ENCODE assay signal across 13 cellular contexts in genomic region chr11:9962722-9963121, GRCh38.
DNase-seq lines count a peak whose midpoint lies in the region; ATAC-seq and TF ChIP-seq lines count a peak whose summit lies in the region.
"Had no signal": no experiment of that assay in that cellular context is flagged by ENCODE, and none has a peak within 500 bp of the region (broad histone marks: within the 10 kb centered on the region; RNA-seq: fewer than 3 reads in every experiment).

No MANE protein-coding gene starts in this region.

- TF ChIP-seq CTCF in activated B cell treated with CpG ODN at 0.5 μM for 24 hours (IDR thresholded peaks at IDR 0.05) (no peak), RWPE1 (conservative IDR thresholded peaks at IDR 0.05; ENCODE audit: low read depth) (no peak)

- H3K4me3 Mint-ChIP-seq in activated B cell treated with CpG ODN at 0.5 μM for 24 hours, result no peak overlapping the region
- no peak overlapping the region for H3K4me3 Mint-ChIP-seq in activated T-helper 1 cell treated with anti-CD3 and anti-CD28 coated beads, Interleukin-12 subunit alpha, Interleukin-12 subunit beta, Interleukin-2, Interleukin-4 antibody, amounts not matched to agents 30 ng/mL and 10 ng/mL and 1 ng/mL, durations not matched to agents 14 hours and 24 hours and 36 hours

- H3K9me2 ChIP-seq in GM23248 (ENCODE audit: insufficient read depth), result no peaks in the 10 kb centered on the region

- in situ Hi-C loops in GM23248 (cut with MboI), result no loop called here

- CTCF ChIA-PET in activated B cell treated with CpG ODN at 0.5 μM for 24 hours (lab: Charles Lee), result no interaction called here
- CTCF ChIA-PET in RWPE1 (lab: Yijun Ruan, JAX), result no interaction called here

- H3K27ac Mint-ChIP-seq in activated B cell treated with CpG ODN at 0.5 μM for 24 hours, result peak overlapping the region; percentile 41
- H3K27ac Mint-ChIP-seq in activated T-helper 1 cell treated with anti-CD3 and anti-CD28 coated beads, Interleukin-12 subunit alpha, Interleukin-12 subunit beta, Interleukin-2, Interleukin-4 antibody, amounts not matched to agents 30 ng/mL and 10 ng/mL and 1 ng/mL, durations not matched to agents 14 hours and 24 hours and 36 hours, result no peak overlapping the region

- H2AFZ ChIP-seq in GM23248, result no peak overlapping the region

- H3K4me1 ChIP-seq in GM23248 (ENCODE audit: insufficient read depth), result no peaks in the 10 kb centered on the region
- H3K4me1 ChIP-seq: breast epithelium had no signal

- no peaks in the 10 kb centered on the region for H3K27me3 Mint-ChIP-seq in activated B cell treated with CpG ODN at 0.5 μM for 24 hours
- no peaks in the 10 kb centered on the region for H3K27me3 Mint-ChIP-seq in activated T-helper 1 cell treated with anti-CD3 and anti-CD28 coated beads, Interleukin-12 subunit alpha, Interleukin-12 subunit beta, Interleukin-2, Interleukin-4 antibody, amounts not matched to agents 30 ng/mL and 10 ng/mL and 1 ng/mL, durations not matched to agents 14 hours and 24 hours and 36 hours (ENCODE audit: insufficient read depth)

- no peaks in the 10 kb centered on the region for H3F3A ChIP-seq in GM23248 (ENCODE audit: insufficient read depth)

- H3K9me3 Mint-ChIP-seq in activated B cell treated with CpG ODN at 0.5 μM for 24 hours, result no peaks in the 10 kb centered on the region
- H3K9me3 Mint-ChIP-seq in activated T-helper 1 cell treated with anti-CD3 and anti-CD28 coated beads, Interleukin-12 subunit alpha, Interleukin-12 subunit beta, Interleukin-2, Interleukin-4 antibody, amounts not matched to agents 30 ng/mL and 10 ng/mL and 1 ng/mL, durations not matched to agents 14 hours and 24 hours and 36 hours, result no peaks in the 10 kb centered on the region

- ATAC-seq in GM18858 (IDR thresholded peaks at IDR 0.05; ENCODE audit: unreplicated experiment), result peak; percentile 97
- ATAC-seq in GM21447 (IDR thresholded peaks at IDR 0.05; ENCODE audit: unreplicated experiment), result peak; percentile 97
- peak; percentile 76 for ATAC-seq in HG03039 (IDR thresholded peaks at IDR 0.05; ENCODE audit: unreplicated experiment)
- peak; percentile 54 for ATAC-seq in activated B cell treated with CpG ODN at 0.5 μM for 24 hours (ENCODE audit: low read depth)
- ATAC-seq: HepG2 had no signal

- H3K4me2 ChIP-seq in GM23248 (ENCODE audit: unreplicated experiment), result no peak overlapping the region
- H3K4me2 ChIP-seq: smooth muscle cell had no signal

- intact Hi-C loops in activated B cell treated with CpG ODN at 0.5 μM for 24 hours (cut with micrococcal nuclease), result no loop called here
- intact Hi-C loops in activated T-helper 1 cell treated with anti-CD3 and anti-CD28 coated beads, Interleukin-12 subunit alpha, Interleukin-12 subunit beta, Interleukin-2, Interleukin-4 antibody, amounts not matched to agents 30 ng/mL and 10 ng/mL and 1 ng/mL, durations not matched to agents 14 hours and 24 hours and 36 hours (cut with micrococcal nuclease), result no loop called here

- no peak overlapping the region for H3K27ac ChIP-seq in RWPE1
- no peak overlapping the region for H3K27ac ChIP-seq in GM23248
- H3K27ac ChIP-seq: breast epithelium, epithelial cell of prostate had no signal

- no peak overlapping the region for H3K9ac ChIP-seq in GM23248

- POLR2A ChIA-PET in activated B cell treated with CpG ODN at 0.5 μM for 24 hours (lab: Charles Lee) (interaction anchor here (0.7 kb wide), 1 partner anchor 24 kb away, joined by 3 read pairs; no protein-coding TSS in a partner anchor), RWPE1 (lab: Yijun Ruan, JAX; ENCODE audit: low non-redundant PET) (no interaction called here)

- H3K27me3 ChIP-seq in GM23248 (replicated peaks; ENCODE audit: insufficient read depth), result no peaks in the 10 kb centered on the region
- H3K27me3 ChIP-seq: breast epithelium had no signal

- no peaks in the 10 kb centered on the region for H4K20me1 ChIP-seq in GM23248 (ENCODE audit: insufficient read depth)

- peaks cover 9% of the 10 kb centered on the region for H3K36me3 ChIP-seq in GM23248 (ENCODE audit: low read depth)
- H3K36me3 ChIP-seq: breast epithelium had no signal

- H3K79me2 ChIP-seq in GM23248 (ENCODE audit: insufficient read depth), result no peaks in the 10 kb centered on the region

- H3K4me3 ChIP-seq in GM23248, result no peak overlapping the region
- H3K4me3 ChIP-seq: breast epithelium, smooth muscle cell had no signal

- H3K36me3 Mint-ChIP-seq in activated B cell treated with CpG ODN at 0.5 μM for 24 hours (ENCODE audit: low read depth), result peaks cover 2% of the 10 kb centered on the region
- no peaks in the 10 kb centered on the region for H3K36me3 Mint-ChIP-seq in activated T-helper 1 cell treated with anti-CD3 and anti-CD28 coated beads, Interleukin-12 subunit alpha, Interleukin-12 subunit beta, Interleukin-2, Interleukin-4 antibody, amounts not matched to agents 30 ng/mL and 10 ng/mL and 1 ng/mL, durations not matched to agents 14 hours and 24 hours and 36 hours (ENCODE audit: low read depth)

- DNase-seq in activated B cell treated with CpG ODN at 0.5 μM for 24 hours (no peak), RWPE1 (ENCODE audit: low spot score) (no peak), GM23248 (no peak)
- no peak for DNase-seq in activated naive CD4-positive, alpha-beta T cell treated with Interleukin-2 at 50 U/mL for 16 hours
- no peak for DNase-seq in activated T-helper 1 cell treated with anti-CD3 and anti-CD28 coated beads, Interleukin-12 subunit alpha, Interleukin-12 subunit beta, Interleukin-2, Interleukin-4 antibody, amounts not matched to agents 30 ng/mL and 10 ng/mL and 1 ng/mL, durations not matched to agents 14 hours and 24 hours and 36 hours (ENCODE audit: low spot score)
- DNase-seq: NCI-H1930 had no signal

- peaks cover 14% of the 10 kb centered on the region for H3K4me1 Mint-ChIP-seq in activated B cell treated with CpG ODN at 0.5 μM for 24 hours
- no peaks in the 10 kb centered on the region for H3K4me1 Mint-ChIP-seq in activated T-helper 1 cell treated with anti-CD3 and anti-CD28 coated beads, Interleukin-12 subunit alpha, Interleukin-12 subunit beta, Interleukin-2, Interleukin-4 antibody, amounts not matched to agents 30 ng/mL and 10 ng/mL and 1 ng/mL, durations not matched to agents 14 hours and 24 hours and 36 hours (ENCODE audit: low read depth)

- H3K9me3 ChIP-seq in GM23248 (ENCODE audit: low read depth), result no peaks in the 10 kb centered on the region
- H3K9me3 ChIP-seq: breast epithelium had no signal
